In the genomic region with DNA sequence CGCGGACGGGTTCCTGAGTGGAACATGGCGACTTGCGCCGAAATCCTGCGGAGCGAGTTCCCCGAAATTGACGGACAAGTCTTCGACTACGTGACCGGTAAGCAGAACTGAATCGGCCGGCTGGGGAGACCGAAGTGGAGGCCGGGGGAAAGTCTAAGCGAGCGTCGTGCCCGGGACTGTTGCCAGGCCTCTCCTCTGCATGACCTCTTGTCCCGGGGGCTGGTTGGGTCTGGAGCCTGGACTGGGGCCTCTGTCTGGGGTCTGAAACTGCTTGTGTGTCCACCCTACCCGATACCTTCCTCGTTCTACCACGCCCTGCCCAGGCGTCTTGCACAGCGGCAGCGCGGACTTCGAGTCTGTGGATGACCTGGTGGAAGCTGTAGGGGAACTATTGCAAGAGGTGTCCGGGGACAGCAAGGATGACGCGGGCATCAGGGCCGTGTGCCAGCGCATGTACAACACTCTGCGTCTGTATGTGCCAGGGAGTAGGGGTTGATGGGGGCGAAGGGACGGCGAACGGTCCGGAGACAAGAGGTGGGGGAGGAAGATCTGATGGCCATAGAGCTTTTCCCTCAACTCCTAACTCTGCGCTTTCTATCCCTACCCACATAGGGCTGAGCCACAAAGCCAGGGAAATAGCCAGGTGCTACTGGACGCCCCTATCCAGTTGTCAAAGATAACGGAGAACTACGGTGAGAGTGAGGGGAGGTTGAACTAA, we compare ENCODE assay signal across 8 cellular contexts. TPM values are rescaled to one million over a fixed set of nuclear protein-coding genes. Genes with fewer than 3 reads are reported as not detected.
DNase-seq lines count a peak whose midpoint lies in the region; ATAC-seq and TF ChIP-seq lines count a peak whose summit lies in the region.

A gene with protein sequence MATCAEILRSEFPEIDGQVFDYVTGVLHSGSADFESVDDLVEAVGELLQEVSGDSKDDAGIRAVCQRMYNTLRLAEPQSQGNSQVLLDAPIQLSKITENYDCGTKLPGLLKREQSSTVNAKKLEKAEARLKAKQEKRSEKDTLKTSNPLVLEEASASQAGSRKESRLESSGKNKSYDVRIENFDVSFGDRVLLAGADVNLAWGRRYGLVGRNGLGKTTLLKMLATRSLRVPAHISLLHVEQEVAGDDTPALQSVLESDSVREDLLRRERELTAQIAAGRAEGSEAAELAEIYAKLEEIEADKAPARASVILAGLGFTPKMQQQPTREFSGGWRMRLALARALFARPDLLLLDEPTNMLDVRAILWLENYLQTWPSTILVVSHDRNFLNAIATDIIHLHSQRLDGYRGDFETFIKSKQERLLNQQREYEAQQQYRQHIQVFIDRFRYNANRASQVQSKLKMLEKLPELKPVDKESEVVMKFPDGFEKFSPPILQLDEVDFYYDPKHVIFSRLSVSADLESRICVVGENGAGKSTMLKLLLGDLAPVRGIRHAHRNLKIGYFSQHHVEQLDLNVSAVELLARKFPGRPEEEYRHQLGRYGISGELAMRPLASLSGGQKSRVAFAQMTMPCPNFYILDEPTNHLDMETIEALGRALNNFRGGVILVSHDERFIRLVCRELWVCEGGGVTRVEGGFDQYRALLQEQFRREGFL (plus strand): TSS at position 16 of the 718 bp plus-strand sequence. CDS start 9 bp downstream, at position 25.

- no peaks in the 10 kb centered on the region for H3K27me3 Mint-ChIP-seq in activated CD8-positive, alpha-beta T cell treated with anti-CD3 and anti-CD28 coated beads, Interleukin-2, amount 10 ng/mL, durations not matched to agents 7 days and 5 days (ENCODE audit: low read depth)
- H3K27me3 Mint-ChIP-seq in progenitor cell of endocrine pancreas = no peaks in the 10 kb centered on the region

- CTCF ChIA-PET in activated CD8-positive, alpha-beta T cell treated with anti-CD3 and anti-CD28 coated beads, Interleukin-2, amount 10 ng/mL, durations not matched to agents 7 days and 5 days (lab: Charles Lee) = interaction anchor here (0.7 to 2.3 kb wide), 3 partner anchors 41 to 112 kb away, joined by 3 to 9 read pairs (median 6); partner anchors contain the start of gene EEF1AKMT4

- H3K9me3 ChIP-seq in BE2C = no peaks in the 10 kb centered on the region

- DNase-seq in BE2C (no peak), Right ventricle myocardium inferior (ENCODE audit: missing footprints) (peak; percentile 83), progenitor cell of endocrine pancreas (ENCODE audit: low spot score, unreplicated experiment) (no peak), SKM-1 (lab: John Stamatoyannopoulos, UW; ENCODE audit: unreplicated experiment) (no peak), activated gamma-delta T cell treated with Interleukin-2 at 50 U/mL for 16 hours (no peak)
- DNase-seq in activated CD8-positive, alpha-beta T cell treated with anti-CD3 and anti-CD28 coated beads, Interleukin-2, amount 10 ng/mL, durations not matched to agents 7 days and 5 days = no peak

- intact Hi-C loops in Right ventricle myocardium inferior (cut with DNase I) = loop anchor here (1.0 to 10.0 kb wide), 5 partner anchors 32 to 172 kb away; partner anchors contain the start of genes ABCC5, ALG3, DVL3 and EEF1AKMT4

- peak; percentile 75 for TF ChIP-seq POLR2A in GM19099 (IDR thresholded peaks at IDR 0.05; ENCODE audit: extremely low read depth, insufficient read length, low read depth)

- peak within 1 kb of the TSS; percentile 98 for H3K4me3 ChIP-seq in BE2C (ENCODE audit: low read depth, low read length)

- H3K4me3 Mint-ChIP-seq in activated CD8-positive, alpha-beta T cell treated with anti-CD3 and anti-CD28 coated beads, Interleukin-2, amount 10 ng/mL, durations not matched to agents 7 days and 5 days = peak within 1 kb of the TSS; percentile 99
- peak within 1 kb of the TSS; percentile 98 for H3K4me3 Mint-ChIP-seq in progenitor cell of endocrine pancreas (ENCODE audit: low read depth)

- peaks cover 66% of the 10 kb centered on the region for H3K36me3 ChIP-seq in BE2C

- H3K4me1 ChIP-seq in BE2C = peaks cover 5% of the 10 kb centered on the region

- H3K9me3 Mint-ChIP-seq in activated CD8-positive, alpha-beta T cell treated with anti-CD3 and anti-CD28 coated beads, Interleukin-2, amount 10 ng/mL, durations not matched to agents 7 days and 5 days (ENCODE audit: insufficient read depth) = no peaks in the 10 kb centered on the region
- no peaks in the 10 kb centered on the region for H3K9me3 Mint-ChIP-seq in progenitor cell of endocrine pancreas (ENCODE audit: low read depth)

- ATAC-seq in HG03442 (IDR thresholded peaks at IDR 0.05; ENCODE audit: unreplicated experiment) (peak; percentile 22), Right ventricle myocardium inferior (peak; percentile 14)
- ATAC-seq in activated CD8-positive, alpha-beta T cell treated with anti-CD3 and anti-CD28 coated beads, Interleukin-2, amount 10 ng/mL, durations not matched to agents 7 days and 5 days = peak; percentile 37

- peaks cover 66% of the 10 kb centered on the region for H3K36me3 Mint-ChIP-seq in activated CD8-positive, alpha-beta T cell treated with anti-CD3 and anti-CD28 coated beads, Interleukin-2, amount 10 ng/mL, durations not matched to agents 7 days and 5 days (ENCODE audit: low read depth)
- peaks cover 18% of the 10 kb centered on the region for H3K36me3 Mint-ChIP-seq in progenitor cell of endocrine pancreas (ENCODE audit: insufficient read depth)

- H3K27me3 ChIP-seq in BE2C = no peaks in the 10 kb centered on the region

- peaks cover 34% of the 10 kb centered on the region for H3K4me1 Mint-ChIP-seq in activated CD8-positive, alpha-beta T cell treated with anti-CD3 and anti-CD28 coated beads, Interleukin-2, amount 10 ng/mL, durations not matched to agents 7 days and 5 days (ENCODE audit: low read depth)
- H3K4me1 Mint-ChIP-seq in progenitor cell of endocrine pancreas (ENCODE audit: low read depth) = peaks cover 19% of the 10 kb centered on the region

- peak within 1 kb of the TSS; percentile 97 for H3K27ac Mint-ChIP-seq in activated CD8-positive, alpha-beta T cell treated with anti-CD3 and anti-CD28 coated beads, Interleukin-2, amount 10 ng/mL, durations not matched to agents 7 days and 5 days
- peak within 1 kb of the TSS; percentile 98 for H3K27ac Mint-ChIP-seq in progenitor cell of endocrine pancreas

- POLR2A ChIA-PET in activated CD8-positive, alpha-beta T cell treated with anti-CD3 and anti-CD28 coated beads, Interleukin-2, amount 10 ng/mL, durations not matched to agents 7 days and 5 days (lab: Charles Lee) = interaction anchor here (0.5 to 1.1 kb wide), 6 partner anchors 10 to 311 kb away, joined by 3 to 7 read pairs (median 3); partner anchors contain the start of genes AP2M1 and EIF2B5

- no peak for TF ChIP-seq CTCF in BE2C (IDR thresholded peaks at IDR 0.05; ENCODE audit: low read depth, low read length)
- no peak for TF ChIP-seq CTCF in progenitor cell of endocrine pancreas (IDR thresholded peaks at IDR 0.05; ENCODE audit: unreplicated experiment)

RNA-seq across cellular contexts. Expression of the gene that starts here (rescaled TPM):
- polyA plus RNA-seq in BE2C (2012; ENCODE audit: insufficient read depth, insufficient read length, low read depth) = 162 TPM
- 10 to 100 TPM; 56.6 to 57.8 TPM for total RNA-seq in activated CD8-positive, alpha-beta T cell treated with anti-CD3 and anti-CD28 coated beads, Interleukin-2, amount 10 ng/mL, durations not matched to agents 7 days and 5 days
- total RNA-seq in Right ventricle myocardium inferior (68.2 TPM), progenitor cell of endocrine pancreas (60.8 and 65.9 TPM in 2 replicates)
